In genomic region chr5:81179959-81180358, GRCh38 we compare ENCODE assay signal across 31 cellular contexts. TPM values are rescaled to one million over a fixed set of nuclear protein-coding genes. Genes with fewer than 3 reads are reported as not detected.
"Had no signal": no experiment of that assay in that cellular context is flagged by ENCODE, and none has a peak within 500 bp of the region (broad histone marks: within the 10 kb centered on the region; RNA-seq: fewer than 3 reads in every experiment).

No MANE protein-coding gene starts in this region.

- H3K4me1 ChIP-seq: ascending aorta, breast epithelium, colonic mucosa, esophagus squamous epithelium, gastroesophageal sphincter had no signal

- H3K4me3 ChIP-seq: ascending aorta, breast epithelium, cardiac muscle cell, colonic mucosa, esophagus squamous epithelium, gastroesophageal sphincter had no signal

- ATAC-seq: activated naive CD4-positive, alpha-beta T cell treated with anti-CD3 and anti-CD28 coated beads, Interleukin-2, amount 50 U/mL, for 72 hours; activated T-cell treated with anti-CD3 and anti-CD28 coated beads, Interleukin-2, amount 50 U/mL, for 72 hours; gastroesophageal sphincter; T-helper 17 cell; WTC11 had no signal

- FAIRE-seq: endometrium, endothelial cell of umbilical vein had no signal

- H3K27ac ChIP-seq: ascending aorta, breast epithelium, cardiac muscle cell, colonic mucosa, epithelial cell of prostate, esophagus squamous epithelium, gastroesophageal sphincter had no signal

- DNase-seq: activated CD4-positive, alpha-beta memory T cell treated with anti-CD3 and anti-CD28 coated beads, Interleukin-2, amount 10 ng/mL, durations not matched to agents 7 days and 5 days; activated CD4-positive, alpha-beta T cell treated with anti-CD3 and anti-CD28 coated beads for 1 hour; activated CD4-positive, alpha-beta T cell treated with anti-CD3 and anti-CD28 coated beads for 4 hours; activated CD4-positive, alpha-beta T cell treated with anti-CD3 and anti-CD28 coated beads, Interleukin-2, amount 10 ng/mL, durations not matched to agents 7 days and 5 days; activated CD4-positive, alpha-beta T cell treated with anti-CD3 and anti-CD28 coated beads, Interleukin-2, amount 50 U/mL, for 4 hours; activated CD8-positive, alpha-beta memory T cell treated with anti-CD3 and anti-CD28 coated beads, Interleukin-2, amount 50 U/mL, for 48 hours; activated gamma-delta T cell; activated naive CD4-positive, alpha-beta T cell; activated naive CD4-positive, alpha-beta T cell treated with anti-CD3 and anti-CD28 coated beads, Interleukin-2, amount 10 ng/mL, durations not matched to agents 7 days and 5 days; activated naive CD8-positive, alpha-beta T cell treated with anti-CD3 and anti-CD28 coated beads, Interleukin-2, amount 10 ng/mL, durations not matched to agents 7 days and 5 days; activated T-cell treated with anti-CD3 and anti-CD28 coated beads for 4 hours; activated T-cell treated with anti-CD3 and anti-CD28 coated beads, Interleukin-2, amount 50 U/mL, for 24 hours; activated T-cell treated with anti-CD3 and anti-CD28 coated beads, Interleukin-2, amount 50 U/mL, for 72 hours; central memory CD4-positive, alpha-beta T cell; cerebellar nuclear complex; colonic mucosa; effector CD8-positive, alpha-beta T cell; esophagus squamous epithelium; foreskin melanocyte; T-helper 17 cell; T1000 had no signal

- H3K27me3 ChIP-seq: ascending aorta, breast epithelium, cardiac muscle cell, colonic mucosa, esophagus squamous epithelium, gastroesophageal sphincter had no signal

- H3K9me3 ChIP-seq: ascending aorta, breast epithelium, colonic mucosa, esophagus squamous epithelium, gastroesophageal sphincter had no signal

- H3K36me3 ChIP-seq: ascending aorta, breast epithelium, cardiac muscle cell, colonic mucosa, esophagus squamous epithelium, gastroesophageal sphincter had no signal

RNA-seq across cellular contexts. Expression of gene CKMT2, which starts 53.2 kb away (rescaled TPM):
- total RNA-seq: activated CD4-positive, alpha-beta memory T cell treated with anti-CD3 and anti-CD28 coated beads, Interleukin-2, amount 10 ng/mL, durations not matched to agents 7 days and 5 days; activated CD4-positive, alpha-beta T cell treated with anti-CD3 and anti-CD28 coated beads, Interleukin-2, amount 10 ng/mL, durations not matched to agents 7 days and 5 days; activated naive CD8-positive, alpha-beta T cell treated with anti-CD3 and anti-CD28 coated beads, Interleukin-2, amount 10 ng/mL, durations not matched to agents 7 days and 5 days; activated T-cell treated with anti-CD3 and anti-CD28 coated beads, Interleukin-2, amount 50 U/mL, for 72 hours; endothelial cell of umbilical vein; glomerular endothelial cell; T-helper 17 cell had no signal
- polyA plus RNA-seq: endothelial cell of umbilical vein had no signal
